Comparison of ENCODE assay signal across 34 cellular contexts in genomic region chr10:1520909-1521565, GRCh38.
"Had no signal": no experiment of that assay in that cellular context is flagged by ENCODE, and none has a peak within 500 bp of the region (broad histone marks: within the 10 kb centered on the region; RNA-seq: fewer than 3 reads in every experiment).

No MANE protein-coding gene starts in this region.

- ATAC-seq: activated CD4-positive, alpha-beta T cell treated with anti-CD3 and anti-CD28 coated beads for 36 hours; activated CD4-positive, CD25-positive, alpha-beta regulatory T cell treated with anti-CD3 and anti-CD28 coated beads, Interleukin-2, amount 50 U/mL, for 24 hours; activated CD8-positive, alpha-beta T cell treated with anti-CD3 and anti-CD28 coated beads, Interleukin-2, amount 10 ng/mL, durations not matched to agents 7 days and 5 days; activated naive CD8-positive, alpha-beta T cell treated with anti-CD3 and anti-CD28 coated beads, Interleukin-2, amount 50 U/mL, for 24 hours; activated T-cell treated with anti-CD3 and anti-CD28 coated beads, Interleukin-2, amount 50 U/mL, for 4 hours; K562; Panc1 had no signal

- H3K36me3 Mint-ChIP-seq: activated naive CD4-positive, alpha-beta T cell treated with anti-CD3 and anti-CD28 coated beads, Interleukin-2, amount 10 ng/mL, durations not matched to agents 7 days and 5 days; activated naive CD8-positive, alpha-beta T cell; brain had no signal

- H3K4me1 Mint-ChIP-seq: activated CD4-positive, alpha-beta T cell treated with anti-CD3 and anti-CD28 coated beads for 36 hours; activated CD4-positive, alpha-beta T cell treated with anti-CD3 and anti-CD28 coated beads, Interleukin-2, amount 10 ng/mL, durations not matched to agents 7 days and 5 days; activated naive CD4-positive, alpha-beta T cell treated with anti-CD3 and anti-CD28 coated beads, Interleukin-2, amount 10 ng/mL, durations not matched to agents 7 days and 5 days; activated naive CD8-positive, alpha-beta T cell treated with anti-CD3 and anti-CD28 coated beads, Interleukin-2, amount 50 U/mL, for 24 hours had no signal

- H3K9me3 ChIP-seq: SJCRH30 had no signal

- H3K27me3 Mint-ChIP-seq: activated naive CD4-positive, alpha-beta T cell treated with anti-CD3 and anti-CD28 coated beads, Interleukin-2, amount 10 ng/mL, durations not matched to agents 7 days and 5 days; activated naive CD8-positive, alpha-beta T cell treated with anti-CD3 and anti-CD28 coated beads, Interleukin-2, amount 50 U/mL, for 24 hours had no signal

- H3K4me3 Mint-ChIP-seq: activated CD4-positive, alpha-beta T cell treated with anti-CD3 and anti-CD28 coated beads for 36 hours; activated CD4-positive, alpha-beta T cell treated with anti-CD3 and anti-CD28 coated beads, Interleukin-2, amount 10 ng/mL, durations not matched to agents 7 days and 5 days; activated CD8-positive, alpha-beta T cell treated with anti-CD3 and anti-CD28 coated beads, Interleukin-2, amount 10 ng/mL, durations not matched to agents 7 days and 5 days; activated naive CD4-positive, alpha-beta T cell treated with anti-CD3 and anti-CD28 coated beads, Interleukin-2, amount 10 ng/mL, durations not matched to agents 7 days and 5 days; activated naive CD8-positive, alpha-beta T cell; activated naive CD8-positive, alpha-beta T cell treated with anti-CD3 and anti-CD28 coated beads, Interleukin-2, amount 50 U/mL, for 24 hours; activated T-cell treated with anti-CD3 and anti-CD28 coated beads, Interleukin-2, amount 50 U/mL, for 4 hours; activated T-helper 1 cell treated with anti-CD3 and anti-CD28 coated beads, Interleukin-12 subunit alpha, Interleukin-12 subunit beta, Interleukin-2, Interleukin-4 antibody, amounts not matched to agents 30 ng/mL and 10 ng/mL and 1 ng/mL, durations not matched to agents 14 hours and 24 hours and 36 hours; brain; T-helper 1 cell treated with Interleukin-12 subunit alpha and Interleukin-12 subunit beta and Interleukin-4 antibody, amounts not matched to agents 30 μg/mL and 1 μg/mL, for 36 hours; T-helper 2 cell treated with Interferon-gamma antibody and Interleukin-4, amounts not matched to agents 5 μg/mL and 100 μg/mL, for 36 hours had no signal

- H3K27ac ChIP-seq: SJCRH30, SK-N-MC had no signal

- H3K27ac Mint-ChIP-seq: activated CD4-positive, alpha-beta T cell treated with anti-CD3 and anti-CD28 coated beads for 36 hours; activated CD4-positive, alpha-beta T cell treated with anti-CD3 and anti-CD28 coated beads, Interleukin-2, amount 10 ng/mL, durations not matched to agents 7 days and 5 days; activated CD8-positive, alpha-beta T cell treated with anti-CD3 and anti-CD28 coated beads, Interleukin-2, amount 10 ng/mL, durations not matched to agents 7 days and 5 days; activated naive CD4-positive, alpha-beta T cell treated with anti-CD3 and anti-CD28 coated beads, Interleukin-2, amount 10 ng/mL, durations not matched to agents 7 days and 5 days; activated naive CD8-positive, alpha-beta T cell; activated naive CD8-positive, alpha-beta T cell treated with anti-CD3 and anti-CD28 coated beads, Interleukin-2, amount 50 U/mL, for 24 hours; activated T-helper 1 cell treated with anti-CD3 and anti-CD28 coated beads, Interleukin-12 subunit alpha, Interleukin-12 subunit beta, Interleukin-2, Interleukin-4 antibody, amounts not matched to agents 30 ng/mL and 10 ng/mL and 1 ng/mL, durations not matched to agents 14 hours and 24 hours and 36 hours; brain; T-helper 1 cell treated with Interleukin-12 subunit alpha and Interleukin-12 subunit beta and Interleukin-4 antibody, amounts not matched to agents 30 μg/mL and 1 μg/mL, for 36 hours; T-helper 2 cell treated with Interferon-gamma antibody and Interleukin-4, amounts not matched to agents 5 μg/mL and 100 μg/mL, for 36 hours had no signal

- H3K4me1 ChIP-seq: SJCRH30 had no signal

- FAIRE-seq: bronchial epithelial cell, K562, TTC549 had no signal

- H3K9me3 Mint-ChIP-seq: activated naive CD8-positive, alpha-beta T cell treated with anti-CD3 and anti-CD28 coated beads, Interleukin-2, amount 50 U/mL, for 24 hours; activated T-cell treated with anti-CD3 and anti-CD28 coated beads, Interleukin-2, amount 50 U/mL, for 4 hours; activated T-helper 1 cell treated with anti-CD3 and anti-CD28 coated beads, Interleukin-12 subunit alpha, Interleukin-12 subunit beta, Interleukin-2, Interleukin-4 antibody, amounts not matched to agents 30 ng/mL and 10 ng/mL and 1 ng/mL, durations not matched to agents 14 hours and 24 hours and 36 hours; T-helper 1 cell treated with Interleukin-12 subunit alpha and Interleukin-12 subunit beta and Interleukin-4 antibody, amounts not matched to agents 30 μg/mL and 1 μg/mL, for 36 hours; T-helper 2 cell treated with Interferon-gamma antibody and Interleukin-4, amounts not matched to agents 5 μg/mL and 100 μg/mL, for 36 hours had no signal

- H3K27me3 ChIP-seq: SJCRH30 had no signal

- DNase-seq: activated CD4-positive, alpha-beta T cell treated with anti-CD3 and anti-CD28 coated beads for 36 hours; activated CD4-positive, alpha-beta T cell treated with anti-CD3 and anti-CD28 coated beads, Interleukin-2, amount 10 ng/mL, durations not matched to agents 7 days and 5 days; activated CD4-positive, alpha-beta T cell treated with anti-CD3 and anti-CD28 coated beads, Interleukin-2, amount 50 U/mL, for 48 hours; activated CD8-positive, alpha-beta memory T cell treated with anti-CD3 and anti-CD28 coated beads, Interleukin-2, amount 50 U/mL, for 4 hours; activated CD8-positive, alpha-beta T cell treated with anti-CD3 and anti-CD28 coated beads, Interleukin-2, amount 10 ng/mL, durations not matched to agents 7 days and 5 days; activated naive CD4-positive, alpha-beta T cell treated with anti-CD3 and anti-CD28 coated beads, Interleukin-2, amount 10 ng/mL, durations not matched to agents 7 days and 5 days; activated naive CD8-positive, alpha-beta T cell treated with anti-CD3 and anti-CD28 coated beads, Interleukin-2, amount 50 U/mL, for 24 hours; activated T-cell treated with anti-CD3 and anti-CD28 coated beads for 4 hours; activated T-cell treated with anti-CD3 and anti-CD28 coated beads, Interleukin-2, amount 50 U/mL, for 4 hours; anterior cingulate cortex; central memory CD4-positive, alpha-beta T cell; NCI-H1092 treated with DMSO at 0.1 percent for 48 hours; NCI-H1417; NCI-H146; NCI-H187 treated with DMSO at 0.1 percent for 48 hours; NCI-H2081; NCI-H2171 treated with DMSO at 0.1 percent for 48 hours; NCI-H2227 treated with DMSO at 0.1 percent for 48 hours; NCI-H446; NCI-H524; NCI-H69; SHP77; SJCRH30 had no signal

- H3K4me3 ChIP-seq: K562, SJCRH30, SK-N-MC had no signal

- H3K36me3 ChIP-seq: SJCRH30 had no signal
